ENCODE assay signal across 21 cellular contexts in genomic region chr22:17472886-17473285, GRCh38.
DNase-seq lines count a peak whose midpoint lies in the region; ATAC-seq and TF ChIP-seq lines count a peak whose summit lies in the region.
"Had no signal": no experiment of that assay in that cellular context is flagged by ENCODE, and none has a peak within 500 bp of the region (broad histone marks: within the 10 kb centered on the region; RNA-seq: fewer than 3 reads in every experiment).

No MANE protein-coding gene starts in this region.

- H3K9me3 Mint-ChIP-seq in endodermal cell: no peaks in the 10 kb centered on the region
- H3K9me3 Mint-ChIP-seq: activated naive CD4-positive, alpha-beta T cell treated with anti-CD3 and anti-CD28 coated beads, Interleukin-2, amount 50 U/mL, for 24 hours; stimulated activated memory B cell treated with anti-CD40 and anti-IgM and Interleukin-4, amounts not matched to agents 10 μg/mL and 1 μg/mL and 100 μg/mL, for 72 hours had no signal

- no peaks in the 10 kb centered on the region for H3K9me3 ChIP-seq in endodermal cell (ENCODE audit: control insufficient read depth, low read length)
- peaks cover 4% of the 10 kb centered on the region for H3K9me3 ChIP-seq in neuron (ENCODE audit: low read length)
- H3K9me3 ChIP-seq: ascending aorta, left lung, sigmoid colon, thoracic aorta had no signal

- peaks cover 12% of the 10 kb centered on the region for H3K4me1 ChIP-seq in endodermal cell (ENCODE audit: control insufficient read depth, insufficient read depth, low read length)
- H3K4me1 ChIP-seq in neuron (ENCODE audit: insufficient read depth, low read length): peaks cover 38% of the 10 kb centered on the region
- H3K4me1 ChIP-seq: ascending aorta, sigmoid colon had no signal

- H3K4me3 ChIP-seq in endodermal cell (ENCODE audit: low read length) (no peak overlapping the region), neuron (ENCODE audit: low read length) (peak overlapping the region; percentile 35)
- H3K4me3 ChIP-seq: ascending aorta, left lung, sigmoid colon, thoracic aorta had no signal

- H3K27ac Mint-ChIP-seq in endodermal cell: peak overlapping the region; percentile 39
- H3K27ac Mint-ChIP-seq: activated naive CD4-positive, alpha-beta T cell treated with anti-CD3 and anti-CD28 coated beads, Interleukin-2, amount 50 U/mL, for 24 hours; stimulated activated memory B cell treated with anti-CD40 and anti-IgM and Interleukin-4, amounts not matched to agents 10 μg/mL and 1 μg/mL and 100 μg/mL, for 72 hours had no signal

- H3K36me3 ChIP-seq in endodermal cell (ENCODE audit: control insufficient read depth, insufficient read depth, low read length): peaks cover 18% of the 10 kb centered on the region
- H3K36me3 ChIP-seq in neuron (ENCODE audit: insufficient read depth, low read length): peaks cover 7% of the 10 kb centered on the region
- H3K36me3 ChIP-seq: ascending aorta, left lung, sigmoid colon, thoracic aorta had no signal

- no peak overlapping the region for H2AFZ ChIP-seq in neuron (ENCODE audit: low read depth, low read length)

- no peak overlapping the region for H3K9ac ChIP-seq in endodermal cell (ENCODE audit: extremely low read depth, low read length, poor library complexity, severe bottlenecking)

- H3K27me3 ChIP-seq in endodermal cell (ENCODE audit: control insufficient read depth, insufficient read depth, low read length, poor library complexity, severe bottlenecking) (no peaks in the 10 kb centered on the region), neuron (ENCODE audit: insufficient read depth, low read length) (no peaks in the 10 kb centered on the region)
- H3K27me3 ChIP-seq: ascending aorta, left lung had no signal

- H3K4me1 Mint-ChIP-seq in endodermal cell: peaks cover 74% of the 10 kb centered on the region
- H3K4me1 Mint-ChIP-seq: activated naive CD4-positive, alpha-beta T cell treated with anti-CD3 and anti-CD28 coated beads, Interleukin-2, amount 50 U/mL, for 24 hours; stimulated activated memory B cell treated with anti-CD40 and anti-IgM and Interleukin-4, amounts not matched to agents 10 μg/mL and 1 μg/mL and 100 μg/mL, for 72 hours had no signal

- peaks cover 9% of the 10 kb centered on the region for H3K36me3 Mint-ChIP-seq in endodermal cell (ENCODE audit: low read depth)
- H3K36me3 Mint-ChIP-seq: activated naive CD4-positive, alpha-beta T cell treated with anti-CD3 and anti-CD28 coated beads, Interleukin-2, amount 50 U/mL, for 24 hours; CD14-positive monocyte; stimulated activated memory B cell treated with anti-CD40 and anti-IgM and Interleukin-4, amounts not matched to agents 10 μg/mL and 1 μg/mL and 100 μg/mL, for 72 hours had no signal

- TF ChIP-seq CTCF in endodermal cell (conservative IDR thresholded peaks at IDR 0.05): no peak

- peak overlapping the region; percentile 50 for H3K27ac ChIP-seq in endodermal cell (ENCODE audit: low read depth, low read length)
- H3K27ac ChIP-seq: ascending aorta, left lung, thoracic aorta had no signal

- DNase-seq in Daoy (ENCODE audit: low read depth): peak; percentile 19
- DNase-seq in NCI-H524 (lab: John Stamatoyannopoulos, UW): peak; percentile 86 to 93
- DNase-seq in endodermal cell: peak; percentile 66
- no peak for DNase-seq in hepatic stellate cell (ENCODE audit: low spot score)
- no peak for DNase-seq in amniotic stem cell (lab: John Stamatoyannopoulos, UW)
- DNase-seq: ACHN; Kasumi-1; left lung; NCI-H1048; NCI-H187 treated with DMSO at 0.1 percent for 48 hours; sigmoid colon; stimulated activated CD4-positive, alpha-beta T cell treated with anti-CD3 and anti-CD28 coated beads, Interleukin-1b, Interleukin-23, amount 100 ng/mL, for 48 hours; T1000 had no signal

- WGBS in endodermal cell (ENCODE audit: insufficient coverage in 1 of 2, insufficient read length in 1 of 2), 2 experiments: 64 to 85% methylated on average over 2 to 6 of the region's 6 CpGs

- no peak overlapping the region for H3K4me3 Mint-ChIP-seq in endodermal cell
- H3K4me3 Mint-ChIP-seq: activated naive CD4-positive, alpha-beta T cell treated with anti-CD3 and anti-CD28 coated beads, Interleukin-2, amount 50 U/mL, for 24 hours; stimulated activated memory B cell treated with anti-CD40 and anti-IgM and Interleukin-4, amounts not matched to agents 10 μg/mL and 1 μg/mL and 100 μg/mL, for 72 hours had no signal

- ATAC-seq in HG03196 (IDR thresholded peaks at IDR 0.05; ENCODE audit: unreplicated experiment): no peak
- no peak for ATAC-seq in GM18868 (IDR thresholded peaks at IDR 0.05; ENCODE audit: unreplicated experiment)
- ATAC-seq: left lung; stimulated activated memory B cell treated with anti-CD40 and anti-IgM and Interleukin-4, amounts not matched to agents 10 μg/mL and 1 μg/mL and 100 μg/mL, for 72 hours had no signal

- H3K27me3 Mint-ChIP-seq in endodermal cell (ENCODE audit: insufficient read depth): no peaks in the 10 kb centered on the region

Comparison
In these comparisons a context has a peak if more than half of its experiments do, and no peak if none do; other contexts are left out.
1. DNase-seq: peak in Daoy (single experiment), NCI-H524 (2 of 2) and endodermal cell (single experiment); none in hepatic stellate cell (single experiment) and amniotic stem cell (single experiment).